In the genomic region with DNA sequence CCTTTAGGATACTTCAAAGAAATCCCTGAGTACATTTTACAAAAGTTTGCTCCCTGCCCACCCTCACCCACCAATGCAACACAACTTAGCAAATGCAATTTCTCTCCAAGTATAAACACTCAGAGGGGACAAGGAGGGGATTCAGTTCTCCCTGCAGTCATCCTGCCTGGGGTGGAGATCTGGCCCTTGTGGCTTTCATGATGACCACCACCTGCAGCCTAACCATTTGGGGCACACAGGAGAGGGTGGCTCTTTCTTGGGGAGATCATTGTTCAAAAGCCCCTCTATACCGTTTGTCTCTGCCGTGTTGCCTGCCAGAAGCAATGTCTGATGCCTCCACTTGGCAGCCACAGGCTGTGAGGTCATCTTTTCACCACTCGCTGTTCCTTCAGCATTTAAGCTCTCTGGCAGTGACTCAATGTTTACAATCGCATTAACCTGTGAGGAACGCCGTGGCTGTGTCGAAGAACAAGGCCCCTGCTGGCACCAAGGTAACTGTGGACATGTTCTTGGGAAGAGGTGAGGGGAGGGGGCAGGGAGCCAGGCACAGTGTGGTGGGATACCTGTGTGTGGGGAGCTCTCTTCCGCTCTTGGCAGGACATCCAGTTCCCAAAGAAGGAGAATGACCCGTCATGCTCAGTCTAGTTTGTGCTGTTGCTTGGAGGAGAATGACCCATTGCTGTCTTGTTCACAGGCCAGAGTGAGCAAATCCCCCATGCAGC, we compare ENCODE assay signal across 10 cellular contexts.
DNase-seq lines count a peak whose midpoint lies in the region; ATAC-seq and TF ChIP-seq lines count a peak whose summit lies in the region.
"Had no signal": no experiment of that assay in that cellular context is flagged by ENCODE, and none has a peak within 500 bp of the region (broad histone marks: within the 10 kb centered on the region; RNA-seq: fewer than 3 reads in every experiment).

No MANE protein-coding gene starts in this region.

- H3K27me3 ChIP-seq in heart left ventricle (no peaks in the 10 kb centered on the region), left ventricle myocardium inferior (ENCODE audit: low read depth) (no peaks in the 10 kb centered on the region), gastroesophageal sphincter (no peaks in the 10 kb centered on the region), transverse colon (no peaks in the 10 kb centered on the region)
- H3K27me3 ChIP-seq: BLaER1 had no signal

- TF ChIP-seq CTCF in heart left ventricle (IDR thresholded peaks at IDR 0.05) = no peak
- no peak for TF ChIP-seq CTCF in left ventricle myocardium inferior (IDR thresholded peaks at IDR 0.05; ENCODE audit: borderline replicate concordance)
- TF ChIP-seq CTCF in gastroesophageal sphincter (IDR thresholded peaks at IDR 0.05) = peak in 1 of 4 experiments; percentile 12
- TF ChIP-seq CTCF in transverse colon (IDR thresholded peaks at IDR 0.05) = no peak

- H3K36me3 ChIP-seq in heart left ventricle (no peaks in the 10 kb centered on the region), left ventricle myocardium inferior (no peaks in the 10 kb centered on the region), gastroesophageal sphincter (no peaks in the 10 kb centered on the region), transverse colon (no peaks in the 10 kb centered on the region)
- H3K36me3 ChIP-seq: BLaER1 had no signal

- intact Hi-C loops in heart left ventricle (cut with DNase I) = loop anchor here in 1 of 10 donors (10.0 kb wide), 1 partner anchor 101 kb away; the partner anchor contains the start of gene DUSP10
- intact Hi-C loops in left ventricle myocardium inferior (cut with micrococcal nuclease) = no loop called here
- intact Hi-C loops in transverse colon (cut with DNase I; ENCODE audit: low total_unique reads) = no loop called here

- peak in 3 of 5 donors; percentile 30 to 70 (median 65) for DNase-seq in heart left ventricle
- no peak for DNase-seq in left ventricle myocardium inferior
- DNase-seq in SHP77 treated with DMSO at 0.1 percent for 48 hours (lab: John Stamatoyannopoulos, UW) = peak; percentile 62
- DNase-seq in transverse colon = peak; percentile 19
- DNase-seq in stimulated activated naive CD4-positive, alpha-beta T cell treated with Interleukin-2 at 50 U/mL for 16 hours (lab: John Stamatoyannopoulos, UW) = no peak
- DNase-seq in NCI-H1694 (lab: John Stamatoyannopoulos, UW) = no peak
- DNase-seq: stimulated activated CD4-positive, alpha-beta T cell treated with anti-CD3 and anti-CD28 coated beads, Interleukin-4, amount 100 ng/mL, for 1 hour had no signal

- H3K4me3 ChIP-seq in heart left ventricle = no peak overlapping the region
- no peak overlapping the region for H3K4me3 ChIP-seq in left ventricle myocardium inferior
- no peak overlapping the region for H3K4me3 ChIP-seq in gastroesophageal sphincter
- no peak overlapping the region for H3K4me3 ChIP-seq in transverse colon
- H3K4me3 ChIP-seq: BLaER1 had no signal

- H3K9me3 ChIP-seq in heart left ventricle (no peaks in the 10 kb centered on the region), left ventricle myocardium inferior (replicated peaks) (no peaks in the 10 kb centered on the region), gastroesophageal sphincter (no peaks in the 10 kb centered on the region), transverse colon (no peaks in the 10 kb centered on the region)
- H3K9me3 ChIP-seq: BLaER1 had no signal

- WGBS in heart left ventricle, 4 donors = 39 to 87% (median 57%) methylated on average over 9 of the region's 9 CpGs
- 31% methylated on average over 6 of the region's 9 CpGs; no CpG with 5 or more reads in 1 of the 2 donors for WGBS in gastroesophageal sphincter (ENCODE audit: low coverage in 1 of 2), 2 donors
- 56% methylated on average over 9 of the region's 9 CpGs; no CpG with 5 or more reads in 1 of the 2 donors for WGBS in transverse colon (ENCODE audit: low coverage in 1 of 2), 2 donors

- TF ChIP-seq POLR2A in heart left ventricle (IDR thresholded peaks at IDR 0.05) (no peak), gastroesophageal sphincter (IDR thresholded peaks at IDR 0.05) (no peak), transverse colon (IDR thresholded peaks at IDR 0.05) (no peak)

- in situ Hi-C loops in transverse colon (cut with MboI; ENCODE audit: low pct_ligation_motif_present in 1 of 4, low pct_unique_long_range_greater_than_20kb in 1 of 4, low sequenced_read_pairs in 3 of 4) = no loop called here

- H3K27ac ChIP-seq in heart left ventricle (peak overlapping the region in 2 of 12 donors; percentile 9 to 60), left ventricle myocardium inferior (replicated peaks) (no peak overlapping the region), gastroesophageal sphincter (peak overlapping the region in 3 of 4 donors; percentile 59 to 69 (median 68)), transverse colon (peak overlapping the region in 1 of 4 donors; percentile 54)
- H3K27ac ChIP-seq: BLaER1 had no signal

- peaks cover 0 to 4% (median 0%) of the 10 kb centered on the region in 12 donors for H3K4me1 ChIP-seq in heart left ventricle
- no peaks in the 10 kb centered on the region for H3K4me1 ChIP-seq in left ventricle myocardium inferior
- peaks cover 0 to 19% (median 4%) of the 10 kb centered on the region in 3 donors for H3K4me1 ChIP-seq in gastroesophageal sphincter
- H3K4me1 ChIP-seq in transverse colon = peaks cover 0 to 5% (median 0%) of the 10 kb centered on the region in 4 donors

- ATAC-seq in heart left ventricle (peak; percentile 60 to 91 (median 80)), gastroesophageal sphincter (peak; percentile 89), GM19397 (IDR thresholded peaks at IDR 0.05; ENCODE audit: unreplicated experiment) (no peak)

- peak; percentile 8 for TF ChIP-seq EP300 in gastroesophageal sphincter (IDR thresholded peaks at IDR 0.05)
- no peak for TF ChIP-seq EP300 in transverse colon (IDR thresholded peaks at IDR 0.05; ENCODE audit: low read depth)

Comparison
In these comparisons a context has a peak if more than half of its experiments do, and no peak if none do; other contexts are left out.
1. DNase-seq: peak in heart left ventricle (3 of 5), SHP77 treated with DMSO at 0.1 percent for 48 hours (single experiment) and transverse colon (single experiment); none in left ventricle myocardium inferior (single experiment), stimulated activated naive CD4-positive, alpha-beta T cell treated with Interleukin-2 at 50 U/mL for 16 hours (single experiment) and NCI-H1694 (single experiment).